In genomic region chr2:240664622-240665021, GRCh38 we compare ENCODE assay signal across 9 cellular contexts. TPM values are rescaled to one million over a fixed set of nuclear protein-coding genes. Genes with fewer than 3 reads are reported as not detected.
"Had no signal": no experiment of that assay in that cellular context is flagged by ENCODE, and none has a peak within 500 bp of the region (broad histone marks: within the 10 kb centered on the region; RNA-seq: fewer than 3 reads in every experiment).

No MANE protein-coding gene starts in this region.

- DNase-seq: GDM1, GF-D8 had no signal

- H3K4me3 ChIP-seq: GM12878 had no signal

- FAIRE-seq: G401.6, GM12878, GM12891, GM12892, GM18507, GM19239 had no signal

- ATAC-seq: GM12878 had no signal

RNA-seq across cellular contexts. Expression of gene AQP12B, which starts 18.1 kb away (rescaled TPM):
- total RNA-seq: G401, GM12878 had no signal
- polyA plus RNA-seq: GM12878 had no signal

RNA-seq across cellular contexts. Expression of gene AQP12A, which starts 27.0 kb away (rescaled TPM):
- total RNA-seq: G401, GM12878 had no signal
- polyA plus RNA-seq: GM12878 had no signal

RNA-seq across cellular contexts. Expression of gene GPR35, which starts 39.3 kb away (rescaled TPM):
- total RNA-seq: G401 had no signal
